ENCODE assay signal across 9 cellular contexts in the genomic region with DNA sequence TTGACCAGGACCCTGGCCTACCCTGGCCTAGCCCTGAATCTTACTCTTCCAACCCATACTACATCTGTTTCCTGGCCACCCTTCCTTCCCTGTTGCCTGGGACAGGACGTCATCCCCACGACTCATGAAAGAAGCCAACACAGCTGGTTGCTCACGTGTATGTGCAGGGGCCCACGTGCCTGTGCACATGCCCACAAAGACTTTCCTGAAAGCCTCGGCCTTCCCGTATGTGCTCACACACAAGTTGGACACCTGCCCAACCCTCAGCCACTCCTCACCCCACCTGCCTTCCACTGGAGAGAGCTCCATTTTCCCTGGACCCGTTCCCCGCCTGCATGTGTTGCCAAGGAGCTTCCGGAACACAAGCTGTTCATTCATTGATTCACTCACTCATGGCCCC. TPM values are rescaled to one million over a fixed set of nuclear protein-coding genes. Genes with fewer than 3 reads are reported as not detected.
DNase-seq lines count a peak whose midpoint lies in the region; ATAC-seq, FAIRE-seq and TF ChIP-seq lines count a peak whose summit lies in the region.
"Had no signal": no experiment of that assay in that cellular context is flagged by ENCODE, and none has a peak within 500 bp of the region (broad histone marks: within the 10 kb centered on the region; RNA-seq: fewer than 3 reads in every experiment).

No MANE protein-coding gene starts in this region.

- H3K4me3 Mint-ChIP-seq in activated CD4-positive, alpha-beta memory T cell treated with anti-CD3 and anti-CD28 coated beads, Interleukin-2, amount 10 ng/mL, durations not matched to agents 7 days and 5 days: no peak overlapping the region
- H3K4me3 Mint-ChIP-seq: activated CD8-positive, alpha-beta T cell treated with anti-CD3 and anti-CD28 coated beads for 36 hours had no signal

- no peak overlapping the region for H3K27ac Mint-ChIP-seq in activated CD4-positive, alpha-beta memory T cell treated with anti-CD3 and anti-CD28 coated beads, Interleukin-2, amount 10 ng/mL, durations not matched to agents 7 days and 5 days
- H3K27ac Mint-ChIP-seq: activated CD8-positive, alpha-beta T cell treated with anti-CD3 and anti-CD28 coated beads for 36 hours had no signal

- no peak overlapping the region for H3K4me3 ChIP-seq in HEK293 (ENCODE audit: low read depth, low read length)
- no peak overlapping the region for H3K4me3 ChIP-seq in small intestine (ENCODE audit: low read depth in 1 of 2, low read length in 2 of 2)

- H3K4me1 Mint-ChIP-seq in activated CD4-positive, alpha-beta memory T cell treated with anti-CD3 and anti-CD28 coated beads, Interleukin-2, amount 10 ng/mL, durations not matched to agents 7 days and 5 days: no peaks in the 10 kb centered on the region

- H3K36me3 Mint-ChIP-seq in activated CD4-positive, alpha-beta memory T cell treated with anti-CD3 and anti-CD28 coated beads, Interleukin-2, amount 10 ng/mL, durations not matched to agents 7 days and 5 days (ENCODE audit: low read depth): no peaks in the 10 kb centered on the region

- peak; percentile 70 for DNase-seq in RWPE1 (ENCODE audit: low spot score)
- DNase-seq in Right ventricle myocardium inferior (ENCODE audit: missing footprints): peak; percentile 93
- DNase-seq in small intestine: peak; percentile 72
- DNase-seq in activated CD4-positive, alpha-beta T cell treated with anti-CD3 and anti-CD28 coated beads, Interleukin-2, amount 50 U/mL, for 48 hours: no peak
- DNase-seq in activated CD4-positive, alpha-beta memory T cell treated with anti-CD3 and anti-CD28 coated beads, Interleukin-2, amount 10 ng/mL, durations not matched to agents 7 days and 5 days: no peak
- DNase-seq: activated CD8-positive, alpha-beta T cell treated with anti-CD3 and anti-CD28 coated beads for 36 hours had no signal

- POLR2A ChIA-PET in HEK293 (lab: Yijun Ruan, JAX) (interaction anchor here (0.6 kb wide), 1 partner anchor 393 kb away, joined by 7 read pairs; no protein-coding TSS in a partner anchor), RWPE1 (lab: Yijun Ruan, JAX; ENCODE audit: low non-redundant PET) (interaction anchor here (0.5 kb wide), 1 partner anchor 88 kb away, joined by 6 read pairs; no protein-coding TSS in a partner anchor)
- POLR2A ChIA-PET in activated CD4-positive, alpha-beta memory T cell treated with anti-CD3 and anti-CD28 coated beads, Interleukin-2, amount 10 ng/mL, durations not matched to agents 7 days and 5 days (lab: Charles Lee): no interaction called here

- H3K9me3 ChIP-seq in HEK293 (ENCODE audit: control insufficient read depth, insufficient read depth, low read depth, low read length): no peaks in the 10 kb centered on the region
- no peaks in the 10 kb centered on the region for H3K9me3 ChIP-seq in small intestine (ENCODE audit: control insufficient read depth, low read depth)

- FAIRE-seq in small intestine (lab: Jason Lieb, UNC): no peak

- no peaks in the 10 kb centered on the region for H3K36me3 ChIP-seq in HEK293 (ENCODE audit: control insufficient read depth in 2 of 2, insufficient read depth in 1 of 2, low read length in 2 of 2)
- no peaks in the 10 kb centered on the region for H3K36me3 ChIP-seq in small intestine (ENCODE audit: control insufficient read depth in 2 of 2, insufficient read depth in 2 of 2, low read length in 2 of 2)

- intact Hi-C loops in Right ventricle myocardium inferior (cut with DNase I): no loop called here

- H3K27ac ChIP-seq in HEK293 (ENCODE audit: extremely low read depth, low read depth, low read length): no peak overlapping the region
- peak overlapping the region; percentile 70 for H3K27ac ChIP-seq in RWPE1
- peak overlapping the region in 1 of 2 donors; percentile 56 for H3K27ac ChIP-seq in small intestine (ENCODE audit: low read depth in 1 of 2, low read length in 1 of 2)

- H3K27me3 ChIP-seq in small intestine (ENCODE audit: control insufficient read depth in 2 of 2, insufficient read depth in 2 of 2, low read length in 2 of 2): no peaks in the 10 kb centered on the region

- no peaks in the 10 kb centered on the region for H3K4me1 ChIP-seq in HEK293 (ENCODE audit: control insufficient read depth, insufficient read depth, low read length)
- peaks cover 0 to 3% of the 10 kb centered on the region in 2 donors for H3K4me1 ChIP-seq in small intestine (ENCODE audit: control insufficient read depth in 2 of 2, insufficient read depth in 1 of 2, low read depth in 1 of 2, low read length in 1 of 2)

- no peak for TF ChIP-seq CTCF in HEK293 (tag by site-specific recombination; IDR thresholded peaks at IDR 0.05)
- no peak for TF ChIP-seq CTCF in RWPE1 (conservative IDR thresholded peaks at IDR 0.05; ENCODE audit: low read depth)

- H3K27me3 Mint-ChIP-seq in activated CD4-positive, alpha-beta memory T cell treated with anti-CD3 and anti-CD28 coated beads, Interleukin-2, amount 10 ng/mL, durations not matched to agents 7 days and 5 days: peaks cover 10% of the 10 kb centered on the region
- H3K27me3 Mint-ChIP-seq: activated CD8-positive, alpha-beta T cell treated with anti-CD3 and anti-CD28 coated beads for 36 hours had no signal

- CTCF ChIA-PET in HEK293 (lab: Yijun Ruan, JAX) (interaction anchor here (0.6 to 12.4 kb wide), 6 partner anchors 9 to 162 kb away, joined by 3 to 266 read pairs (median 4); no protein-coding TSS in a partner anchor), RWPE1 (lab: Yijun Ruan, JAX) (interaction anchor here (1.2 to 1.3 kb wide), 2 partner anchors 8 to 161 kb away, joined by 5 read pairs; no protein-coding TSS in a partner anchor)
- CTCF ChIA-PET in activated CD4-positive, alpha-beta memory T cell treated with anti-CD3 and anti-CD28 coated beads, Interleukin-2, amount 10 ng/mL, durations not matched to agents 7 days and 5 days (lab: Charles Lee): interaction anchor here (0.6 to 1.8 kb wide), 3 partner anchors 9 to 91 kb away, joined by 4 to 7 read pairs (median 5); no protein-coding TSS in a partner anchor

- ATAC-seq in Right ventricle myocardium inferior (peak; percentile 88), GM21529 (IDR thresholded peaks at IDR 0.05; ENCODE audit: unreplicated experiment) (no peak), GM19324 (IDR thresholded peaks at IDR 0.05; ENCODE audit: low FRiP score, unreplicated experiment) (no peak)
- ATAC-seq: activated CD8-positive, alpha-beta T cell treated with anti-CD3 and anti-CD28 coated beads for 36 hours had no signal

- H3K9me3 Mint-ChIP-seq in activated CD4-positive, alpha-beta memory T cell treated with anti-CD3 and anti-CD28 coated beads, Interleukin-2, amount 10 ng/mL, durations not matched to agents 7 days and 5 days: no peaks in the 10 kb centered on the region
- H3K9me3 Mint-ChIP-seq: activated CD8-positive, alpha-beta T cell treated with anti-CD3 and anti-CD28 coated beads for 36 hours had no signal

- 6 to 27% (median 12%) methylated on average over 9 of the region's 9 CpGs for WGBS in small intestine, 3 donors

TF ChIP-seq in HEK293, 187 proteins besides CTCF, POLR2A, EP300 and RAD21:
- no peak for TF ChIP-seq ZFP3 (tag by site-specific recombination; IDR thresholded peaks at IDR 0.05; ENCODE audit: low read depth)
- TF ChIP-seq BCL11B (tag by site-specific recombination; IDR thresholded peaks at IDR 0.05; ENCODE audit: low read depth): no peak
- TF ChIP-seq MEIS1 (CRISPR knock-in tag; IDR thresholded peaks at IDR 0.05; ENCODE audit: borderline replicate concordance): no peak
- TF ChIP-seq ZNF600 (tag by site-specific recombination; IDR thresholded peaks at IDR 0.05): peak; percentile 23; the same call in 1 of the 2 replicates
- TF ChIP-seq ZNF843 (tag by site-specific recombination; IDR thresholded peaks at IDR 0.05): no peak
- TF ChIP-seq ZFP37 (tag by site-specific recombination; IDR thresholded peaks at IDR 0.05): no peak
- TF ChIP-seq ZNF596 (tag by site-specific recombination; IDR thresholded peaks at IDR 0.05): no peak

RNA-seq across cellular contexts. Expression of gene PLXDC1, which starts 7.0 kb away (rescaled TPM):
- 19.3 TPM for total RNA-seq in Right ventricle myocardium inferior
- 10 to 100 TPM in 1 of 3 donors, 1 to 10 TPM in 2; 3.3 to 12.7 (median 3.5) TPM for polyA plus RNA-seq in small intestine
- total RNA-seq in activated CD4-positive, alpha-beta memory T cell treated with anti-CD3 and anti-CD28 coated beads, Interleukin-2, amount 10 ng/mL, durations not matched to agents 7 days and 5 days: 1 to 10 TPM; 7.2 to 7.3 TPM

RNA-seq across cellular contexts. Expression of gene ARL5C, which starts 21.5 kb away (rescaled TPM):
- total RNA-seq in Right ventricle myocardium inferior: not detected
- polyA plus RNA-seq in small intestine: not detected
- total RNA-seq in activated CD4-positive, alpha-beta memory T cell treated with anti-CD3 and anti-CD28 coated beads, Interleukin-2, amount 10 ng/mL, durations not matched to agents 7 days and 5 days: under 1 TPM in 1 of 2 experiments, not detected in 1; 0.15 TPM
- total RNA-seq: activated CD8-positive, alpha-beta T cell treated with anti-CD3 and anti-CD28 coated beads for 36 hours had no signal

RNA-seq across cellular contexts. Expression of gene CACNB1, which starts 53.1 kb away (rescaled TPM):
- 7.4 TPM for total RNA-seq in Right ventricle myocardium inferior
- polyA plus RNA-seq in small intestine: 1 to 10 TPM in 1 of 3 donors, under 1 TPM in 2; 0.45 to 3.7 (median 0.81) TPM
- total RNA-seq in activated CD4-positive, alpha-beta memory T cell treated with anti-CD3 and anti-CD28 coated beads, Interleukin-2, amount 10 ng/mL, durations not matched to agents 7 days and 5 days: 10 to 100 TPM; 19.5 to 24.0 TPM

RNA-seq across cellular contexts. Expression of gene RPL19, which starts 55.7 kb away (rescaled TPM):
- total RNA-seq in Right ventricle myocardium inferior: 1,018 TPM
- polyA plus RNA-seq in small intestine: 1,000 to 10,000 TPM; 1,923 to 3,263 (median 3,147) TPM
- total RNA-seq in activated CD4-positive, alpha-beta memory T cell treated with anti-CD3 and anti-CD28 coated beads, Interleukin-2, amount 10 ng/mL, durations not matched to agents 7 days and 5 days: 1,000 to 10,000 TPM; 1,724 to 1,761 TPM

Comparison
In these comparisons a context has a peak if more than half of its experiments do, and no peak if none do; other contexts are left out.
1. DNase-seq: peak in RWPE1 (single experiment), Right ventricle myocardium inferior (single experiment) and small intestine (single experiment); none in activated CD4-positive, alpha-beta T cell treated with anti-CD3 and anti-CD28 coated beads, Interleukin-2, amount 50 U/mL, for 48 hours (0 of 2) and activated CD4-positive, alpha-beta memory T cell treated with anti-CD3 and anti-CD28 coated beads, Interleukin-2, amount 10 ng/mL, durations not matched to agents 7 days and 5 days (single experiment).